In genomic region chr11:12857572-12857971, GRCh38 we compare ENCODE assay signal across 25 cellular contexts.
"Had no signal": no experiment of that assay in that cellular context is flagged by ENCODE, and none has a peak within 500 bp of the region (broad histone marks: within the 10 kb centered on the region; RNA-seq: fewer than 3 reads in every experiment).

No MANE protein-coding gene starts in this region.

- H3K27ac ChIP-seq: brain microvascular endothelial cell, heart left ventricle, neutrophil, right lobe of liver, thoracic aorta, upper lobe of left lung had no signal

- ATAC-seq: activated CD4-positive, CD25-positive, alpha-beta regulatory T cell treated with anti-CD3 and anti-CD28 coated beads, Interleukin-2, amount 50 U/mL, for 24 hours; esophagus mucosa; heart left ventricle; mucosa of descending colon; natural killer cell treated with Interleukin-12 subunit alpha and Interleukin-12 subunit beta and Interleukin-15 and Interleukin-18, amount 100 ng/mL, for 72 hours; right lobe of liver had no signal

- H3K9me3 Mint-ChIP-seq: immature natural killer cell; natural killer cell treated with Interleukin-12 subunit alpha and Interleukin-12 subunit beta and Interleukin-15 and Interleukin-18, amount 100 ng/mL, for 72 hours; stimulated activated naive CD8-positive, alpha-beta T cell treated with anti-CD3 and anti-CD28 coated beads, Interleukin-15, Interleukin-2, amounts not matched to agents 100 ng/mL and 50 ng/mL, for 24 hours had no signal

- H3K27ac Mint-ChIP-seq: activated naive CD8-positive, alpha-beta T cell; immature natural killer cell; natural killer cell treated with Interleukin-12 subunit alpha and Interleukin-12 subunit beta and Interleukin-15 and Interleukin-18, amount 100 ng/mL, for 72 hours; stimulated activated naive CD8-positive, alpha-beta T cell treated with anti-CD3 and anti-CD28 coated beads, Interleukin-15, Interleukin-2, amounts not matched to agents 100 ng/mL and 50 ng/mL, for 24 hours had no signal

- H3K4me3 Mint-ChIP-seq: activated naive CD8-positive, alpha-beta T cell; immature natural killer cell; natural killer cell treated with Interleukin-12 subunit alpha and Interleukin-12 subunit beta and Interleukin-15 and Interleukin-18, amount 100 ng/mL, for 72 hours; stimulated activated naive CD8-positive, alpha-beta T cell treated with anti-CD3 and anti-CD28 coated beads, Interleukin-15, Interleukin-2, amounts not matched to agents 100 ng/mL and 50 ng/mL, for 24 hours had no signal

- H3K4me3 ChIP-seq: heart left ventricle, mucosa of descending colon, right lobe of liver, thoracic aorta, upper lobe of left lung had no signal

- H3K36me3 Mint-ChIP-seq: activated naive CD8-positive, alpha-beta T cell; immature natural killer cell; natural killer cell treated with Interleukin-12 subunit alpha and Interleukin-12 subunit beta and Interleukin-15 and Interleukin-18, amount 100 ng/mL, for 72 hours had no signal

- H3K9me3 ChIP-seq: heart left ventricle, mucosa of descending colon, neutrophil, right lobe of liver, thoracic aorta, upper lobe of left lung had no signal

- DNase-seq: activated CD4-positive, alpha-beta T cell treated with anti-CD3 and anti-CD28 coated beads for 48 hours; activated CD4-positive, alpha-beta T cell treated with anti-CD3 and anti-CD28 coated beads, Interleukin-2, amount 50 U/mL, for 48 hours; activated CD8-positive, alpha-beta memory T cell treated with anti-CD3 and anti-CD28 coated beads for 24 hours; activated effector memory CD4-positive, alpha-beta T cell treated with Interleukin-2 at 50 U/mL for 16 hours; activated naive CD4-positive, alpha-beta T cell treated with Interleukin-2 at 50 U/mL for 16 hours; aorta; brain microvascular endothelial cell; caudate nucleus; cortex of kidney; foreskin fibroblast; heart left ventricle; hypothalamus; immature natural killer cell; mucosa of descending colon; right lobe of liver; stimulated activated CD4-positive, alpha-beta T cell treated with anti-CD3 and anti-CD28 coated beads, Interleukin-12 subunit alpha, Interleukin-12 subunit beta, amount 100 ng/mL, for 4 hours; stimulated activated CD4-positive, alpha-beta T cell treated with anti-CD3 and anti-CD28 coated beads, Interleukin-4, amount 100 ng/mL, for 1 hour; upper lobe of left lung had no signal

- H3K36me3 ChIP-seq: brain microvascular endothelial cell, heart left ventricle, neutrophil, right lobe of liver, thoracic aorta, upper lobe of left lung had no signal

- H3K4me1 Mint-ChIP-seq: immature natural killer cell had no signal

- H3K27me3 ChIP-seq: brain microvascular endothelial cell, heart left ventricle, right lobe of liver, upper lobe of left lung had no signal
